In the genomic region with DNA sequence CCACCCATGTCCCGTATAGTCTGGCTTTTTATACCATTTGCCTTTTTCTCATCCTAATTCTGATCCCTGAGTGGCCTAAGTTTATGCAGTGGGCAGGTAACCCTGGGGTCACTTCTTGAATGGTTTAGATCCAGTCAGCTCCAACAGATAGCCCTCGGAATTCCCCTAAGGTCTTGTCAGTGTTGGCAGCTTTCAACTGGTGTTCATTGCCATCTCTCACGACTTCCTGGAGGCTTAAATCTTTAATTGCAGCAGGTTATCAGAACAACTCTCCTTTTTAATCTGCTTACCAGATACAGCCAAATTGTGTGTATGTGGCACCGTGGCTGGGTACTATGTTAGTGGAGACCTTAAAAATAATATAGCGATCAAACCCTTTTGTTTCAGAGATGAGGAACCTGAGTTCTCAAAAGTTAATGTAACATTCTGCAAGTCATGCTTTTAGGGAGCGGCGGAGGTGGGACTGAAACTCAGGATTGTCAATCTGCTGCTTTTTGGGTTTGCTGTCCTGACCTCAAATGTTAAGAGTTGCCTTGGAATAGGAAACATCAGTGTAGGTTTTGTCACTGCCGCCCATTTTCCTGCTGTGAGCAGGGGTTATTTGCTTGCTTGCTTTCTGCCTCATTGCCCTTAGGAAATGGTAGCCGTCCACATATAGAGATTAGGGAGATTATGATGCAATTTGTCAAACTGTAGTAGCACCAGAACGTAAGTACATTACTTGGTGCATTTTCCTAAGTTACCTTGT, we compare ENCODE assay signal across 8 cellular contexts.
DNase-seq lines count a peak whose midpoint lies in the region; ATAC-seq, FAIRE-seq and TF ChIP-seq lines count a peak whose summit lies in the region.

No MANE protein-coding gene starts in this region.

- no peak for DNase-seq in AG09309 (ENCODE audit: low read depth)
- no peak for DNase-seq in GM18507 (ENCODE audit: extremely low spot score, insufficient read length, low read depth)
- DNase-seq in UCSD-AML1 (lab: John Stamatoyannopoulos, UW; ENCODE audit: unreplicated experiment), result peak; percentile 10
- DNase-seq in fibroblast of peridontal ligament (ENCODE audit: extremely low read depth), result peak; percentile 37
- DNase-seq in retina, result peak; percentile 3
- no peak for DNase-seq in GM19240 (ENCODE audit: insufficient read length, low spot score)
- no peak for DNase-seq in NCI-H1436 (lab: John Stamatoyannopoulos, UW)

- peak; percentile 6 for ATAC-seq in HG03103 (IDR thresholded peaks at IDR 0.05; ENCODE audit: low read depth, unreplicated experiment)

- H3K4me3 ChIP-seq in AG09309 (ENCODE audit: control insufficient read depth, low read depth, low read length), result peak overlapping the region; percentile 54

- FAIRE-seq in GM18507 (lab: Jason Lieb, UNC), result peak; percentile 12

- TF ChIP-seq CTCF in AG09309 (IDR thresholded peaks at IDR 0.05; ENCODE audit: control insufficient read depth, insufficient read depth, low read depth, low read length, missing control alignments), result no peak

Comparison
In these comparisons a context has a peak if more than half of its experiments do, and no peak if none do; other contexts are left out.
1. DNase-seq: peak in UCSD-AML1 (single experiment), fibroblast of peridontal ligament (single experiment) and retina (single experiment); none in AG09309 (single experiment), GM18507 (single experiment), GM19240 (single experiment) and NCI-H1436 (single experiment).